Comparison of ENCODE assay signal across 8 cellular contexts in the genomic region with DNA sequence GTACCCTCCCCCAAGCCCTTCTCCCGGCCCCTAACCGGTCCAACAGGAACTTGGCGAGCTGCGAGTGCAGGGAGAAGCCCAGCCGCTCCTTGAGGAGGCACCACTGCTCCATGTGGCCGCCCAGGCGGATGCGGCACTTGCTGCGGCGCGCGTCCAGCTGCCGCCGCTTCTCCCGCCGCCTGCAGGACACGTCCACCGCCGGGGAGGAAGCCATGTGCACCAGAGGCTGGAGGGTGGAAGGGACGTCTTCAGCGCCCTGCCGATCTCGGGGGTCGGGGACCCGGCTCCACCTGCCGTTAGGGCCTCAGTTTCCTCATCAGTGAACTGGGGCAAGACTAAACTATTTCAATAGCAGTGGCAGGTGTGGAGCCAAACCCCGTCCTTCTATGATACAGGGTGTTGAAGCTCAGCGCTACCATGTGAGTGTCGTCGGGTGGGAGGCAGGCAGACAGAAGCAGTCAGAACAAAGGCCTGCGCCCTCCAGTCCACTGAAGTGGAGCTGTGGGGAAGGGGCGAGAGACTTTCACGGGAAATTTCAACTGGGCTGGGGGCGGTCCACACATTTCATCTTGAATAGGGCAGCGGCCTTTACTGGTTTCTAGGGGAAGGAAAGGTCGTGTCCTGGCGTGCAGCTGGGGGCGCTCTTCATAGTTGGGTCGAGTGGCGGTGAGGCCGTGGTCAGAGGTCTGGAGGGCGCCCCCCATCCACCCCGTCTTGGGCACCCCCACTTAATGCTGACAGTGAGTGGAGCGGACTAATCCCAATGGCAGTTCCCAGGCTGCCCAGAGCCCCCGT. TPM values are rescaled to one million over a fixed set of nuclear protein-coding genes. Genes with fewer than 3 reads are reported as not detected.
DNase-seq lines count a peak whose midpoint lies in the region; ATAC-seq and TF ChIP-seq lines count a peak whose summit lies in the region.

No MANE protein-coding gene starts in this region.

- peak in 3 of 4 experiments; percentile 41 to 54 (median 49) for TF ChIP-seq CTCF in gastroesophageal sphincter (IDR thresholded peaks at IDR 0.05)

- peak overlapping the region; percentile 50 to 65 for H3K4me3 ChIP-seq in gastroesophageal sphincter

- DNase-seq in DMS 273 (lab: John Stamatoyannopoulos, UW; ENCODE audit: unreplicated experiment) (peak; percentile 84), NCI-H69 (lab: John Stamatoyannopoulos, UW) (peak; percentile 79), occipital lobe (lab: John Stamatoyannopoulos, UW) (peak; percentile 35), GM19240 (ENCODE audit: insufficient read length, low spot score) (no peak)
- DNase-seq in activated T-helper 2 cell treated with anti-CD3 and anti-CD28 coated beads, Interferon-gamma antibody, Interleukin-2, Interleukin-4, amounts not matched to agents 10 μg/mL and 5 μg/mL and 100 μg/mL, durations not matched to agents 14 hours and 24 hours and 36 hours (ENCODE audit: low spot score): peak; percentile 30

- H3K9me3 ChIP-seq in gastroesophageal sphincter: no peaks in the 10 kb centered on the region

- TF ChIP-seq EP300 in gastroesophageal sphincter (IDR thresholded peaks at IDR 0.05): no peak

- peaks cover 0 to 23% of the 10 kb centered on the region in 2 donors for H3K36me3 ChIP-seq in gastroesophageal sphincter

- no peaks in the 10 kb centered on the region for H3K27me3 ChIP-seq in gastroesophageal sphincter

- no peak for TF ChIP-seq POLR2A in gastroesophageal sphincter (IDR thresholded peaks at IDR 0.05)

- peak; percentile 28 for ATAC-seq in GM19043 (IDR thresholded peaks at IDR 0.05; ENCODE audit: low read depth, unreplicated experiment)
- ATAC-seq in HG03196 (IDR thresholded peaks at IDR 0.05; ENCODE audit: unreplicated experiment): peak; percentile 40
- ATAC-seq in gastroesophageal sphincter: peak; percentile 57

- peaks cover 0 to 46% (median 22%) of the 10 kb centered on the region in 3 donors for H3K4me1 ChIP-seq in gastroesophageal sphincter

- H3K9me3 Mint-ChIP-seq in activated T-helper 2 cell treated with anti-CD3 and anti-CD28 coated beads, Interferon-gamma antibody, Interleukin-2, Interleukin-4, amounts not matched to agents 10 μg/mL and 5 μg/mL and 100 μg/mL, durations not matched to agents 14 hours and 24 hours and 36 hours: no peaks in the 10 kb centered on the region

- H3K27ac Mint-ChIP-seq in activated T-helper 2 cell treated with anti-CD3 and anti-CD28 coated beads, Interferon-gamma antibody, Interleukin-2, Interleukin-4, amounts not matched to agents 10 μg/mL and 5 μg/mL and 100 μg/mL, durations not matched to agents 14 hours and 24 hours and 36 hours: peak overlapping the region; percentile 96

- intact Hi-C loops in activated T-helper 2 cell treated with anti-CD3 and anti-CD28 coated beads, Interferon-gamma antibody, Interleukin-2, Interleukin-4, amounts not matched to agents 10 μg/mL and 5 μg/mL and 100 μg/mL, durations not matched to agents 14 hours and 24 hours and 36 hours (cut with micrococcal nuclease): loop anchor here (1.0 kb wide), 2 partner anchors 20 to 32 kb away; a partner anchor contains a TSS

- peak overlapping the region; percentile 93 for H3K4me3 Mint-ChIP-seq in activated T-helper 2 cell treated with anti-CD3 and anti-CD28 coated beads, Interferon-gamma antibody, Interleukin-2, Interleukin-4, amounts not matched to agents 10 μg/mL and 5 μg/mL and 100 μg/mL, durations not matched to agents 14 hours and 24 hours and 36 hours (ENCODE audit: low read depth)

- peaks cover 35% of the 10 kb centered on the region for H3K36me3 Mint-ChIP-seq in activated T-helper 2 cell treated with anti-CD3 and anti-CD28 coated beads, Interferon-gamma antibody, Interleukin-2, Interleukin-4, amounts not matched to agents 10 μg/mL and 5 μg/mL and 100 μg/mL, durations not matched to agents 14 hours and 24 hours and 36 hours (ENCODE audit: low read depth)

- H3K27ac ChIP-seq in gastroesophageal sphincter: peak overlapping the region; percentile 84 to 95 (median 92)

- no peaks in the 10 kb centered on the region for H3K27me3 Mint-ChIP-seq in activated T-helper 2 cell treated with anti-CD3 and anti-CD28 coated beads, Interferon-gamma antibody, Interleukin-2, Interleukin-4, amounts not matched to agents 10 μg/mL and 5 μg/mL and 100 μg/mL, durations not matched to agents 14 hours and 24 hours and 36 hours (ENCODE audit: low read depth)

- peaks cover 39% of the 10 kb centered on the region for H3K4me1 Mint-ChIP-seq in activated T-helper 2 cell treated with anti-CD3 and anti-CD28 coated beads, Interferon-gamma antibody, Interleukin-2, Interleukin-4, amounts not matched to agents 10 μg/mL and 5 μg/mL and 100 μg/mL, durations not matched to agents 14 hours and 24 hours and 36 hours (ENCODE audit: low read depth)

- 0% methylated on average over 4 of the region's 45 CpGs; no CpG with 5 or more reads in 1 of the 2 donors for WGBS in gastroesophageal sphincter (ENCODE audit: low coverage in 1 of 2), 2 donors

RNA-seq across cellular contexts. Expression of a gene that starts 0.6 kb away (rescaled TPM):
- total RNA-seq in activated T-helper 2 cell treated with anti-CD3 and anti-CD28 coated beads, Interferon-gamma antibody, Interleukin-2, Interleukin-4, amounts not matched to agents 10 μg/mL and 5 μg/mL and 100 μg/mL, durations not matched to agents 14 hours and 24 hours and 36 hours: 86.4 and 87.0 TPM in 2 replicates
- total RNA-seq in gastroesophageal sphincter (10 to 100 TPM; 22.1 to 69.6 (median 28.4) TPM), occipital lobe (27.0 TPM)

RNA-seq across cellular contexts. Expression of a gene that starts 20.3 kb away (rescaled TPM):
- total RNA-seq in activated T-helper 2 cell treated with anti-CD3 and anti-CD28 coated beads, Interferon-gamma antibody, Interleukin-2, Interleukin-4, amounts not matched to agents 10 μg/mL and 5 μg/mL and 100 μg/mL, durations not matched to agents 14 hours and 24 hours and 36 hours: 46.0 and 51.6 TPM in 2 replicates
- total RNA-seq in gastroesophageal sphincter (10 to 100 TPM; 22.1 to 44.2 (median 34.3) TPM), occipital lobe (14.0 TPM)

RNA-seq across cellular contexts. Expression of a gene that starts 32.6 kb away (rescaled TPM):
- total RNA-seq in activated T-helper 2 cell treated with anti-CD3 and anti-CD28 coated beads, Interferon-gamma antibody, Interleukin-2, Interleukin-4, amounts not matched to agents 10 μg/mL and 5 μg/mL and 100 μg/mL, durations not matched to agents 14 hours and 24 hours and 36 hours: 27.1 TPM in 2 replicates
- total RNA-seq in gastroesophageal sphincter: 10 to 100 TPM; 21.9 to 38.7 (median 28.4) TPM
- total RNA-seq in occipital lobe: 27.5 TPM

RNA-seq across cellular contexts. Expression of a gene that starts 47.7 kb away (rescaled TPM):
- 6.7 and 6.9 TPM in 2 replicates for total RNA-seq in activated T-helper 2 cell treated with anti-CD3 and anti-CD28 coated beads, Interferon-gamma antibody, Interleukin-2, Interleukin-4, amounts not matched to agents 10 μg/mL and 5 μg/mL and 100 μg/mL, durations not matched to agents 14 hours and 24 hours and 36 hours
- total RNA-seq in gastroesophageal sphincter (1 to 10 TPM; 3.6 to 5.9 (median 4.7) TPM), occipital lobe (13.3 TPM)
